26 cellular contexts compared by ENCODE assay signal in the genomic region with DNA sequence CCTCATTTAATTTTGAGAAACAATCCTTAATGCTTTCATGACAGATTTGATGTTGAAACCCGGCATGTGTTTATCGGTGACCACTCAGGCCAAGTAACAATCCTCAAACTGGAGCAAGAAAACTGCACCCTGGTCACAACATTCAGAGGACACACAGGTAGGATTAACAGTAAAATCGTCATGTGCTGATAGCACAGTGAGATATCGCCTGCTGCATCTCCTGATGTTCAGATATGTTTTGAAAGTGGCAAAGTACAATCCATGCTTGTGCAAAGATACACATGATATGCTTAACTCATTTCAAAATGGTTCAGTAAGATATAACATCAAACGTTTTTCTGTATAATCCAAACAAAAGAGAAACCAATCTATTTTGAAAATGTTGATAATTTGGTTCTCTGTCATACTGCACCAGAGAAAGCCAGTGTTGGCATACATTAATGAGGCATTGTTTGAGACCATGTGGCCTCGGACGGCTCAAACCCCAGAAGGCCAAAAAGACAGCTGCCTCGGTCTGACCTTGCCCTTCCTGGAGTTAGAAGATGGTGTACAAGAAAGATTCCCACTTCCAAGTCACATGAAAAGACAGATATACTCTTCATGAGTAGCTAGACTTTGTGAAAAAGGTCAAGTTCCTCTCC.
DNase-seq lines count a peak whose midpoint lies in the region; ATAC-seq, FAIRE-seq and TF ChIP-seq lines count a peak whose summit lies in the region.
"Had no signal": no experiment of that assay in that cellular context is flagged by ENCODE, and none has a peak within 500 bp of the region (broad histone marks: within the 10 kb centered on the region; RNA-seq: fewer than 3 reads in every experiment).

No MANE protein-coding gene starts in this region.

- POLR2A ChIA-PET in HepG2 (lab: Yijun Ruan, JAX): no interaction called here

- H4K8ac ChIP-seq in trophoblast cell (ENCODE audit: low read depth, low read length): peak overlapping the region; percentile 43

- no peak overlapping the region for H4K12ac ChIP-seq in trophoblast cell (ENCODE audit: low read depth, low read length)

- no peak overlapping the region for H3K4me2 ChIP-seq in HepG2 (ENCODE audit: low read depth, low read length)
- no peak overlapping the region for H3K4me2 ChIP-seq in trophoblast cell (ENCODE audit: low read length)

- no peaks in the 10 kb centered on the region for H3K36me3 ChIP-seq in liver (ENCODE audit: control insufficient read depth in 4 of 4, insufficient read depth in 3 of 4, low read depth in 1 of 4, low read length in 3 of 4)
- peaks cover 10 to 57% of the 10 kb centered on the region in 2 experiments for H3K36me3 ChIP-seq in HepG2 (replicated peaks in 1 of 2; ENCODE audit: control insufficient read depth in 1 of 2, insufficient read depth in 2 of 2, low read length in 2 of 2)
- peaks cover 0 to 9% of the 10 kb centered on the region in 2 experiments for H3K36me3 ChIP-seq in trophoblast cell (ENCODE audit: control insufficient read depth in 1 of 2, insufficient read depth in 2 of 2, low read length in 2 of 2)
- no peaks in the 10 kb centered on the region for H3K36me3 ChIP-seq in uterus

- TF ChIP-seq CTCF in liver (IDR thresholded peaks at IDR 0.05; ENCODE audit: low read depth, low read length, missing input control) (no peak), HepG2 (CRISPR knock-in tag; IDR thresholded peaks at IDR 0.05) (no peak), uterus (IDR thresholded peaks at IDR 0.05) (no peak)

- H3K9ac ChIP-seq in liver (ENCODE audit: low read depth in 1 of 2, low read length in 2 of 2) (no peak overlapping the region), HepG2 (ENCODE audit: insufficient read depth, low read depth, low read length) (no peak overlapping the region), trophoblast cell (ENCODE audit: low read length) (no peak overlapping the region)
- H3K9ac ChIP-seq: BLaER1 treated with 17β-estradiol and CSF1 and Interleukin-3, amounts not matched to agents 10 nM and 100 nM had no signal

- peak overlapping the region; percentile 22 for H2AK5ac ChIP-seq in trophoblast cell (ENCODE audit: low read length)

- in situ Hi-C loops in HepG2 (cut with HindIII; ENCODE audit: extremely low pct_ligation_motif_present, low pct_unique_long_range_greater_than_20kb): no loop called here

- peak overlapping the region; percentile 32 for H2BK12ac ChIP-seq in trophoblast cell (ENCODE audit: low read length)

- H3K27me3 ChIP-seq in liver (ENCODE audit: control insufficient read depth in 4 of 4, insufficient read depth in 4 of 4, low read length in 3 of 4): no peaks in the 10 kb centered on the region
- H3K27me3 ChIP-seq in HepG2 (ENCODE audit: control insufficient read depth in 1 of 2, insufficient read depth in 2 of 2, low read length in 2 of 2): no peaks in the 10 kb centered on the region
- no peaks in the 10 kb centered on the region for H3K27me3 ChIP-seq in trophoblast cell (ENCODE audit: insufficient read depth, low read length)
- no peaks in the 10 kb centered on the region for H3K27me3 ChIP-seq in uterus
- H3K27me3 ChIP-seq: BLaER1 treated with 17β-estradiol and CSF1 and Interleukin-3, amounts not matched to agents 10 nM and 100 nM; SJSA1 had no signal

- H3K4me1 ChIP-seq in liver (ENCODE audit: control insufficient read depth in 4 of 4, insufficient read depth in 4 of 4, low read length in 3 of 4) (peaks cover 6 to 28% (median 20%) of the 10 kb centered on the region in 4 donors), HepG2 (ENCODE audit: insufficient read depth, low read length) (peaks cover 37% of the 10 kb centered on the region), trophoblast cell (ENCODE audit: control insufficient read depth in 1 of 2, insufficient read depth in 2 of 2, low read length in 2 of 2) (peaks cover 19 to 28% of the 10 kb centered on the region in 2 experiments), uterus (peaks cover 0 to 6% of the 10 kb centered on the region in 2 donors)

- intact Hi-C loops in HepG2 (cut with micrococcal nuclease; ENCODE audit: unreplicated experiment) (no loop called here), head of caudate nucleus (cut with DNase I) (loop anchor here (10.0 kb wide), 2 partner anchors 93 to 273 kb away; a partner anchor contains a TSS), uterus (cut with DNase I; ENCODE audit: low total_unique reads) (no loop called here)

- CTCF ChIA-PET in HepG2 (lab: Yijun Ruan, JAX; ENCODE audit: low intra/inter-chr PET ratio, low total read pairs): no interaction called here

- H3K79me1 ChIP-seq in trophoblast cell (ENCODE audit: low read length): peaks cover 24% of the 10 kb centered on the region

- WGBS in liver: 34% methylated on average over 8 of the region's 8 CpGs
- 91% methylated on average over 8 of the region's 8 CpGs for WGBS in HepG2 (ENCODE audit: low lambda C conversion rate)
- no CpG with 5 or more reads among the region's 8 CpGs for WGBS in trophoblast cell (ENCODE audit: extremely low coverage, insufficient coverage, insufficient read length)

- H3K27ac ChIP-seq in liver (ENCODE audit: low read depth in 1 of 2, low read length in 2 of 2): peak overlapping the region; percentile 25 to 47
- no peak overlapping the region for H3K27ac ChIP-seq in HepG2 (ENCODE audit: extremely low read length, insufficient read depth, low read length)
- H3K27ac ChIP-seq in trophoblast cell (ENCODE audit: low read depth, low read length): no peak overlapping the region
- no peak overlapping the region for H3K27ac ChIP-seq in uterus
- H3K27ac ChIP-seq: BLaER1 treated with 17β-estradiol and CSF1 and Interleukin-3, amounts not matched to agents 10 nM and 100 nM; psoas muscle; SJSA1 had no signal

- FAIRE-seq in HepG2 (lab: Jason Lieb, UNC): no peak
- FAIRE-seq: D721Med, endometrium, H54, HTR-8/SVneo had no signal

- no peak overlapping the region for H2BK120ac ChIP-seq in trophoblast cell (ENCODE audit: insufficient read depth, low read length, poor library complexity)

- H3K18ac ChIP-seq in trophoblast cell (ENCODE audit: low read length): peak overlapping the region; percentile 14

- TF ChIP-seq POLR2A in HepG2 (IDR thresholded peaks at IDR 0.05; ENCODE audit: insufficient read depth in 1 of 2, low read depth in 2 of 2, low read length in 2 of 2) (no peak), uterus (IDR thresholded peaks at IDR 0.05) (no peak)

- no peaks in the 10 kb centered on the region for H4K20me1 ChIP-seq in HepG2 (ENCODE audit: insufficient read depth, low read length)
- H4K20me1 ChIP-seq: BLaER1 treated with 17β-estradiol and CSF1 and Interleukin-3, amounts not matched to agents 10 nM and 100 nM had no signal

- H2BK5ac ChIP-seq in trophoblast cell (ENCODE audit: low read depth, low read length, poor library complexity): no peak overlapping the region

- H2AFZ ChIP-seq in HepG2 (ENCODE audit: low read length) (no peak overlapping the region), trophoblast cell (ENCODE audit: insufficient read depth, low read length, poor library complexity) (no peak overlapping the region)

- BruUV-seq in HepG2 (replicated peaks; lab: Mats Ljungman, UMichigan): no TSS peak

- no peak for DNase-seq in HepG2 (ENCODE audit: low spot score)
- DNase-seq in head of caudate nucleus: peak in 39 of 42 donors; percentile 12 to 82 (median 51)
- peak; percentile 22 to 51 for DNase-seq in trophoblast cell
- DNase-seq in activated CD8-positive, alpha-beta memory T cell treated with anti-CD3 and anti-CD28 coated beads for 24 hours: no peak
- no peak for DNase-seq in uterus
- no peak for DNase-seq in stimulated activated CD4-positive, alpha-beta T cell treated with anti-CD3 and anti-CD28 coated beads, Interleukin-2, amount 100 ng/mL, for 48 hours
- DNase-seq: 8988T; activated CD4-positive, alpha-beta T cell treated with anti-CD3 and anti-CD28 coated beads, Interleukin-2, amount 50 U/mL, for 48 hours; activated naive CD4-positive, alpha-beta T cell treated with Interleukin-2 at 50 U/mL for 16 hours; kidney glomerular epithelial cell; NCI-H146; NCI-H82; nephron progenitor cell; OCI-M1; psoas muscle; stimulated activated CD4-positive, alpha-beta T cell treated with anti-CD3 and anti-CD28 coated beads, Interleukin-12 subunit alpha, Interleukin-12 subunit beta, amount 100 ng/mL, for 4 hours; T-helper 17 cell had no signal

- no peak for TF ChIP-seq RAD21 in liver (IDR thresholded peaks at IDR 0.05)
- no peak for TF ChIP-seq RAD21 in HepG2 (CRISPR knock-in tag; IDR thresholded peaks at IDR 0.05)

- H3K9me3 ChIP-seq in liver (ENCODE audit: control insufficient read depth in 4 of 4, low read length in 3 of 4) (no peaks in the 10 kb centered on the region), HepG2 (ENCODE audit: low read length) (no peaks in the 10 kb centered on the region), trophoblast cell (ENCODE audit: insufficient read depth, low read depth, low read length) (no peaks in the 10 kb centered on the region), uterus (no peaks in the 10 kb centered on the region)
- H3K9me3 ChIP-seq: BLaER1 treated with 17β-estradiol and CSF1 and Interleukin-3, amounts not matched to agents 10 nM and 100 nM; psoas muscle; SJSA1 had no signal

- no peak overlapping the region for H3K4ac ChIP-seq in trophoblast cell (ENCODE audit: low read depth, low read length)

- H4K91ac ChIP-seq in trophoblast cell (ENCODE audit: low read depth, low read length): peak overlapping the region; percentile 32

- no peak for ATAC-seq in HepG2
- ATAC-seq in HG03439 (IDR thresholded peaks at IDR 0.05; ENCODE audit: unreplicated experiment): no peak
- ATAC-seq: psoas muscle, T-helper 17 cell, WTC11 had no signal

- no peaks in the 10 kb centered on the region for H3K79me2 ChIP-seq in HepG2 (ENCODE audit: insufficient read depth, low read length)
- H3K79me2 ChIP-seq in trophoblast cell (ENCODE audit: control insufficient read depth, insufficient read depth, low read length, poor library complexity): peaks cover 7% of the 10 kb centered on the region

- H3K4me3 ChIP-seq in liver (ENCODE audit: low read depth in 1 of 3, low read length in 3 of 3): no peak overlapping the region
- no peak overlapping the region for H3K4me3 ChIP-seq in HepG2 (replicated peaks in 1 of 3; ENCODE audit: insufficient read depth in 1 of 3, low read depth in 2 of 3, low read length in 3 of 3)
- no peak overlapping the region for H3K4me3 ChIP-seq in trophoblast cell (ENCODE audit: low read depth, low read length)
- H3K4me3 ChIP-seq in uterus: no peak overlapping the region
- H3K4me3 ChIP-seq: BLaER1 treated with 17β-estradiol and CSF1 and Interleukin-3, amounts not matched to agents 10 nM and 100 nM; psoas muscle; SJSA1 had no signal

- no peak for TF ChIP-seq EP300 in HepG2 (IDR thresholded peaks at IDR 0.05; ENCODE audit: low read depth in 2 of 2, low read length in 2 of 2)
- no peak for TF ChIP-seq EP300 in HepG2 (CRISPR knock-in tag; IDR thresholded peaks at IDR 0.05; ENCODE audit: borderline replicate concordance)

- no peak overlapping the region for H3K23ac ChIP-seq in trophoblast cell (ENCODE audit: low read length)

- H3K14ac ChIP-seq in trophoblast cell (ENCODE audit: low read length): peak overlapping the region; percentile 11

TF ChIP-seq in liver, 16 proteins besides CTCF, POLR2A, EP300 and RAD21 (continues in another document):
- TF ChIP-seq RXRA (IDR thresholded peaks at IDR 0.05): peak in 1 of 2 donors; percentile 34
- TF ChIP-seq YY1 (IDR thresholded peaks at IDR 0.05): no peak

TF ChIP-seq in HepG2, 621 proteins besides CTCF, POLR2A, EP300 and RAD21 (continues in another document):
- TF ChIP-seq ZSCAN25 (CRISPR knock-in tag; IDR thresholded peaks at IDR 0.05): no peak
- no peak for TF ChIP-seq NFYB (CRISPR knock-in tag; IDR thresholded peaks at IDR 0.05)
- TF ChIP-seq ZNF343 (CRISPR knock-in tag; IDR thresholded peaks at IDR 0.05): no peak

Comparison
In these comparisons a context has a peak if more than half of its experiments do, and no peak if none do; other contexts are left out.
1. H3K27ac ChIP-seq: peak in liver (2 of 2); none in HepG2 (single experiment), trophoblast cell (single experiment) and uterus (0 of 2).
2. DNase-seq: peak in head of caudate nucleus (39 of 42) and trophoblast cell (2 of 2); none in HepG2 (single experiment), activated CD8-positive, alpha-beta memory T cell treated with anti-CD3 and anti-CD28 coated beads for 24 hours (single experiment), uterus (0 of 2) and stimulated activated CD4-positive, alpha-beta T cell treated with anti-CD3 and anti-CD28 coated beads, Interleukin-2, amount 100 ng/mL, for 48 hours (0 of 2).